Comparison of ENCODE assay signal across 12 cellular contexts in the genomic region with DNA sequence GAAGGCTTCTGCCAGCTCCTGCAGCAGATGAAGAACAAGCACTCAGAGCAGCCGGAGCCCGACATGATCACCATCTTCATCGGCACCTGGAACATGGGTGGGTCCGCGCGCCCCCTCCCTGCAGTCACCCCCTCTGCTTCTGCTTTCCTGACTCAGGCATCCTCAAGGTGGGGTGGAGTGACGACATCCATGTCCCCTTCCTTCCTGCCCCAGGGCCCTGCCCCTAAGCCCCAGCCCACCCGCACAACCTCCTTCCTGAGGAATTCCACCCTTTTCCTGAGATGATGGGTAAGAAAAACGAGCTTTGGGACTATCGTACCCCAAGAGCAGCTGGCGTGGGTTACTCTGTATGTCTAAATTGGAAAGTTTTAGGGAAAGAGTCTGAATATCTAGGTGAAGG.
"Had no signal": no experiment of that assay in that cellular context is flagged by ENCODE, and none has a peak within 500 bp of the region (broad histone marks: within the 10 kb centered on the region; RNA-seq: fewer than 3 reads in every experiment).

No MANE protein-coding gene starts in this region.

- H3K27me3 Mint-ChIP-seq: stimulated activated naive CD8-positive, alpha-beta T cell treated with anti-CD3 and anti-CD28 coated beads, Interleukin-15, amount 100 ng/mL, for 72 hours had no signal

- DNase-seq: cortex of kidney; effector memory CD4-positive, alpha-beta T cell; gastrocnemius medialis; glutamatergic neuron; left lung; small intestine; stimulated activated CD4-positive, alpha-beta T cell treated with anti-CD3 and anti-CD28 coated beads, Interleukin-12 subunit alpha, Interleukin-12 subunit beta, amount 100 ng/mL, for 4 hours; stimulated activated naive CD8-positive, alpha-beta T cell treated with anti-CD3 and anti-CD28 coated beads, Interleukin-15, amount 100 ng/mL, for 72 hours; testis; upper lobe of right lung had no signal

- H3K36me3 Mint-ChIP-seq: mesothelial cell of epicardium had no signal

- H3K4me1 Mint-ChIP-seq: stimulated activated naive CD8-positive, alpha-beta T cell treated with anti-CD3 and anti-CD28 coated beads, Interleukin-15, amount 100 ng/mL, for 72 hours had no signal

- H3K4me3 Mint-ChIP-seq: mesothelial cell of epicardium; nephron; stimulated activated naive CD8-positive, alpha-beta T cell treated with anti-CD3 and anti-CD28 coated beads, Interleukin-15, amount 100 ng/mL, for 72 hours had no signal

- H3K9me3 Mint-ChIP-seq: nephron; stimulated activated naive CD8-positive, alpha-beta T cell treated with anti-CD3 and anti-CD28 coated beads, Interleukin-15, amount 100 ng/mL, for 72 hours had no signal

- ATAC-seq: gastrocnemius medialis; left lung; stimulated activated naive CD8-positive, alpha-beta T cell treated with anti-CD3 and anti-CD28 coated beads, Interleukin-15, amount 100 ng/mL, for 72 hours; upper lobe of right lung had no signal

- H3K27ac Mint-ChIP-seq: mesothelial cell of epicardium had no signal
